11 cellular contexts compared by ENCODE assay signal in the genomic region with DNA sequence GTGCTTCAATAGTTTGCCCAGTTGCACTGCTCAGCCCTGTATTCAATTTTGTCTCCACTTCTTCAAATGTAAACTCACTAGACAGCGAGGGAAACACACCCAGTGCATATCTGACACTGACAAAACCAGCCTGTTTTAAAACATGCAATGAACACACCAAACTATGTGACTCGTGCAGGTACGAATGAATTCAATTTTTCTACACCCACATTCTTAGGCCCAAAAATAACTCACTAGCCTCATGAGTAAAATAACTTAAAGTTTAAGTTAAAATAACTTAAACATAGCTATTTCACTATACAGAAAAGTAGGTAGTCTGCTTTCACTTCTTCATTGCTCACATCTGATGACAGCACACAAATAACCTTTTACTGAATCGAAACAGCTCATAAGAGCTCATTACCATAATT. TPM values are rescaled to one million over a fixed set of nuclear protein-coding genes. Genes with fewer than 3 reads are reported as not detected.
A peak's percentile ranks its signal among the peaks of the same experiment; 100 is the strongest.
DNase-seq lines count a peak whose midpoint lies in the region; ATAC-seq and TF ChIP-seq lines count a peak whose summit lies in the region.
"Had no signal": no experiment of that assay in that cellular context is flagged by ENCODE, and none has a peak within 500 bp of the region (broad histone marks: within the 10 kb centered on the region; RNA-seq: fewer than 3 reads in every experiment).

No MANE protein-coding gene starts in this region.

- H3K27me3 Mint-ChIP-seq in naive B cell (no peaks in the 10 kb centered on the region), WTC11 (ENCODE audit: low read depth) (no peaks in the 10 kb centered on the region)
- H3K27me3 Mint-ChIP-seq: CD8-positive, alpha-beta memory T cell had no signal

- POLR2A ChIA-PET in WTC11 (lab: Charles Lee): interaction anchor here (0.5 to 1.2 kb wide), 2 partner anchors 14 to 1358 kb away, joined by 3 read pairs; no protein-coding TSS in a partner anchor

- H3K4me3 Mint-ChIP-seq in naive B cell (peak overlapping the region in 7 of 8 donors; percentile 45 to 91 (median 69)), WTC11 (no peak overlapping the region)
- H3K4me3 Mint-ChIP-seq: CD8-positive, alpha-beta memory T cell had no signal

- no peaks in the 10 kb centered on the region for H3K9me3 Mint-ChIP-seq in naive B cell
- no peaks in the 10 kb centered on the region for H3K9me3 Mint-ChIP-seq in WTC11
- H3K9me3 Mint-ChIP-seq: CD8-positive, alpha-beta memory T cell had no signal

- ATAC-seq in GM18870 (IDR thresholded peaks at IDR 0.05; ENCODE audit: unreplicated experiment) (peak; percentile 75), GM21717 (IDR thresholded peaks at IDR 0.05; ENCODE audit: unreplicated experiment) (peak; percentile 67), HG03175 (IDR thresholded peaks at IDR 0.05; ENCODE audit: unreplicated experiment) (peak; percentile 88), naive B cell (ENCODE audit: low read depth in 2 of 2) (peak; percentile 83 to 86), WTC11 (no peak)
- ATAC-seq: sciatic nerve, upper lobe of right lung had no signal

- CTCF ChIA-PET in WTC11 (lab: Charles Lee): interaction anchor here (1.0 kb wide), 1 partner anchor 10 kb away, joined by 3 read pairs; no protein-coding TSS in a partner anchor

- TF ChIP-seq CTCF in WTC11 (IDR thresholded peaks at IDR 0.05): no peak

- H3K4me1 Mint-ChIP-seq in naive B cell (peaks cover 27 to 49% (median 45%) of the 10 kb centered on the region in 3 donors), WTC11 (no peaks in the 10 kb centered on the region)

- H3K27ac Mint-ChIP-seq in naive B cell: peak overlapping the region in 5 of 6 donors; percentile 64 to 98 (median 82)
- H3K27ac Mint-ChIP-seq in WTC11: no peak overlapping the region

- peak; percentile 26 for DNase-seq in naive B cell
- no peak for DNase-seq in Kasumi-1 (lab: John Stamatoyannopoulos, UW)
- DNase-seq in foreskin melanocyte: no peak
- no peak for DNase-seq in WTC11 (ENCODE audit: low spot score)
- DNase-seq: CD8-positive, alpha-beta memory T cell; NCI-H526 treated with DMSO at 0.1 percent for 48 hours; upper lobe of right lung had no signal

- H3K36me3 Mint-ChIP-seq in naive B cell (peaks cover 7 to 25% of the 10 kb centered on the region in 2 donors), WTC11 (no peaks in the 10 kb centered on the region)

TF ChIP-seq in WTC11, 78 proteins besides CTCF, POLR2A, EP300 and RAD21 (continues in another document):
- TF ChIP-seq ZNF416 (CRISPR knock-in tag; IDR thresholded peaks at IDR 0.05): no peak
- TF ChIP-seq NFE2L1 (CRISPR knock-in tag; IDR thresholded peaks at IDR 0.05): no peak
- TF ChIP-seq, protein P1, sequence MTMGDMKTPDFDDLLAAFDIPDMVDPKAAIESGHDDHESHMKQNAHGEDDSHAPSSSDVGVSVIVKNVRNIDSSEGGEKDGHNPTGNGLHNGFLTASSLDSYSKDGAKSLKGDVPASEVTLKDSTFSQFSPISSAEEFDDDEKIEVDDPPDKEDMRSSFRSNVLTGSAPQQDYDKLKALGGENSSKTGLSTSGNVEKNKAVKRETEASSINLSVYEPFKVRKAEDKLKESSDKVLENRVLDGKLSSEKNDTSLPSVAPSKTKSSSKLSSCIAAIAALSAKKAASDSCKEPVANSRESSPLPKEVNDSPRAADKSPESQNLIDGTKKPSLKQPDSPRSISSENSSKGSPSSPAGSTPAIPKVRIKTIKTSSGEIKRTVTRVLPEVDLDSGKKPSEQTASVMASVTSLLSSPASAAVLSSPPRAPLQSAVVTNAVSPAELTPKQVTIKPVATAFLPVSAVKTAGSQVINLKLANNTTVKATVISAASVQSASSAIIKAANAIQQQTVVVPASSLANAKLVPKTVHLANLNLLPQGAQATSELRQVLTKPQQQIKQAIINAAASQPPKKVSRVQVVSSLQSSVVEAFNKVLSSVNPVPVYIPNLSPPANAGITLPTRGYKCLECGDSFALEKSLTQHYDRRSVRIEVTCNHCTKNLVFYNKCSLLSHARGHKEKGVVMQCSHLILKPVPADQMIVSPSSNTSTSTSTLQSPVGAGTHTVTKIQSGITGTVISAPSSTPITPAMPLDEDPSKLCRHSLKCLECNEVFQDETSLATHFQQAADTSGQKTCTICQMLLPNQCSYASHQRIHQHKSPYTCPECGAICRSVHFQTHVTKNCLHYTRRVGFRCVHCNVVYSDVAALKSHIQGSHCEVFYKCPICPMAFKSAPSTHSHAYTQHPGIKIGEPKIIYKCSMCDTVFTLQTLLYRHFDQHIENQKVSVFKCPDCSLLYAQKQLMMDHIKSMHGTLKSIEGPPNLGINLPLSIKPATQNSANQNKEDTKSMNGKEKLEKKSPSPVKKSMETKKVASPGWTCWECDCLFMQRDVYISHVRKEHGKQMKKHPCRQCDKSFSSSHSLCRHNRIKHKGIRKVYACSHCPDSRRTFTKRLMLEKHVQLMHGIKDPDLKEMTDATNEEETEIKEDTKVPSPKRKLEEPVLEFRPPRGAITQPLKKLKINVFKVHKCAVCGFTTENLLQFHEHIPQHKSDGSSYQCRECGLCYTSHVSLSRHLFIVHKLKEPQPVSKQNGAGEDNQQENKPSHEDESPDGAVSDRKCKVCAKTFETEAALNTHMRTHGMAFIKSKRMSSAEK (CRISPR knock-in tag; IDR thresholded peaks at IDR 0.05; ENCODE audit: borderline replicate concordance): no peak
- no peak for TF ChIP-seq NR1H2 (CRISPR knock-in tag; IDR thresholded peaks at IDR 0.05)
- TF ChIP-seq PRRX2 (CRISPR knock-in tag; IDR thresholded peaks at IDR 0.05): no peak
- no peak for TF ChIP-seq JUN (CRISPR knock-in tag; IDR thresholded peaks at IDR 0.05)
- TF ChIP-seq, protein P2, sequence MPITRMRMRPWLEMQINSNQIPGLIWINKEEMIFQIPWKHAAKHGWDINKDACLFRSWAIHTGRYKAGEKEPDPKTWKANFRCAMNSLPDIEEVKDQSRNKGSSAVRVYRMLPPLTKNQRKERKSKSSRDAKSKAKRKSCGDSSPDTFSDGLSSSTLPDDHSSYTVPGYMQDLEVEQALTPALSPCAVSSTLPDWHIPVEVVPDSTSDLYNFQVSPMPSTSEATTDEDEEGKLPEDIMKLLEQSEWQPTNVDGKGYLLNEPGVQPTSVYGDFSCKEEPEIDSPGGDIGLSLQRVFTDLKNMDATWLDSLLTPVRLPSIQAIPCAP (CRISPR knock-in tag; IDR thresholded peaks at IDR 0.05): no peak
- TF ChIP-seq HMGA2 (CRISPR knock-in tag; IDR thresholded peaks at IDR 0.05): no peak
- TF ChIP-seq JAZF1 (CRISPR knock-in tag; IDR thresholded peaks at IDR 0.05): no peak
- no peak for TF ChIP-seq SOX15 (CRISPR knock-in tag; IDR thresholded peaks at IDR 0.05)
- TF ChIP-seq, protein P3, sequence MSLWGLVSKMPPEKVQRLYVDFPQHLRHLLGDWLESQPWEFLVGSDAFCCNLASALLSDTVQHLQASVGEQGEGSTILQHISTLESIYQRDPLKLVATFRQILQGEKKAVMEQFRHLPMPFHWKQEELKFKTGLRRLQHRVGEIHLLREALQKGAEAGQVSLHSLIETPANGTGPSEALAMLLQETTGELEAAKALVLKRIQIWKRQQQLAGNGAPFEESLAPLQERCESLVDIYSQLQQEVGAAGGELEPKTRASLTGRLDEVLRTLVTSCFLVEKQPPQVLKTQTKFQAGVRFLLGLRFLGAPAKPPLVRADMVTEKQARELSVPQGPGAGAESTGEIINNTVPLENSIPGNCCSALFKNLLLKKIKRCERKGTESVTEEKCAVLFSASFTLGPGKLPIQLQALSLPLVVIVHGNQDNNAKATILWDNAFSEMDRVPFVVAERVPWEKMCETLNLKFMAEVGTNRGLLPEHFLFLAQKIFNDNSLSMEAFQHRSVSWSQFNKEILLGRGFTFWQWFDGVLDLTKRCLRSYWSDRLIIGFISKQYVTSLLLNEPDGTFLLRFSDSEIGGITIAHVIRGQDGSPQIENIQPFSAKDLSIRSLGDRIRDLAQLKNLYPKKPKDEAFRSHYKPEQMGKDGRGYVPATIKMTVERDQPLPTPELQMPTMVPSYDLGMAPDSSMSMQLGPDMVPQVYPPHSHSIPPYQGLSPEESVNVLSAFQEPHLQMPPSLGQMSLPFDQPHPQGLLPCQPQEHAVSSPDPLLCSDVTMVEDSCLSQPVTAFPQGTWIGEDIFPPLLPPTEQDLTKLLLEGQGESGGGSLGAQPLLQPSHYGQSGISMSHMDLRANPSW (CRISPR knock-in tag; conservative IDR thresholded peaks at IDR 0.05; ENCODE audit: low read depth): no peak
- TF ChIP-seq MYBL2 (CRISPR knock-in tag; IDR thresholded peaks at IDR 0.05): no peak
- TF ChIP-seq, protein P4, sequence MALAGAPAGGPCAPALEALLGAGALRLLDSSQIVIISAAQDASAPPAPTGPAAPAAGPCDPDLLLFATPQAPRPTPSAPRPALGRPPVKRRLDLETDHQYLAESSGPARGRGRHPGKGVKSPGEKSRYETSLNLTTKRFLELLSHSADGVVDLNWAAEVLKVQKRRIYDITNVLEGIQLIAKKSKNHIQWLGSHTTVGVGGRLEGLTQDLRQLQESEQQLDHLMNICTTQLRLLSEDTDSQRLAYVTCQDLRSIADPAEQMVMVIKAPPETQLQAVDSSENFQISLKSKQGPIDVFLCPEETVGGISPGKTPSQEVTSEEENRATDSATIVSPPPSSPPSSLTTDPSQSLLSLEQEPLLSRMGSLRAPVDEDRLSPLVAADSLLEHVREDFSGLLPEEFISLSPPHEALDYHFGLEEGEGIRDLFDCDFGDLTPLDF (CRISPR knock-in tag; IDR thresholded peaks at IDR 0.05): no peak
- TF ChIP-seq, protein P5, sequence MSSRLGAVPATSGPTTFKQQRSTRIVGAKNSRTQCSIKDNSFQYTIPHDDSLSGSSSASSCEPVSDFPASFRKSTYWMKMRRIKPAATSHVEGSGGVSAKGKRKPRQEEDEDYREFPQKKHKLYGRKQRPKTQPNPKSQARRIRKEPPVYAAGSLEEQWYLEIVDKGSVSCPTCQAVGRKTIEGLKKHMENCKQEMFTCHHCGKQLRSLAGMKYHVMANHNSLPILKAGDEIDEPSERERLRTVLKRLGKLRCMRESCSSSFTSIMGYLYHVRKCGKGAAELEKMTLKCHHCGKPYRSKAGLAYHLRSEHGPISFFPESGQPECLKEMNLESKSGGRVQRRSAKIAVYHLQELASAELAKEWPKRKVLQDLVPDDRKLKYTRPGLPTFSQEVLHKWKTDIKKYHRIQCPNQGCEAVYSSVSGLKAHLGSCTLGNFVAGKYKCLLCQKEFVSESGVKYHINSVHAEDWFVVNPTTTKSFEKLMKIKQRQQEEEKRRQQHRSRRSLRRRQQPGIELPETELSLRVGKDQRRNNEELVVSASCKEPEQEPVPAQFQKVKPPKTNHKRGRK (CRISPR knock-in tag; IDR thresholded peaks at IDR 0.05; ENCODE audit: borderline replicate concordance): no peak
- TF ChIP-seq NR3C1 (CRISPR knock-in tag; conservative IDR thresholded peaks at IDR 0.05; ENCODE audit: low read depth): no peak
- TF ChIP-seq FOXP1 (CRISPR knock-in tag; IDR thresholded peaks at IDR 0.05; ENCODE audit: borderline replicate concordance): no peak
- TF ChIP-seq ZNF317 (CRISPR knock-in tag; IDR thresholded peaks at IDR 0.05; ENCODE audit: borderline replicate concordance, low read depth): no peak

RNA-seq across cellular contexts. Expression of a gene that starts 21.1 kb away (rescaled TPM):
- 10 to 100 TPM in 3 of 6 donors, 1 to 10 TPM in 3; 3.4 to 14.6 (median 9.9) TPM for polyA plus RNA-seq in naive B cell (ENCODE audit: low read depth in 6 of 6)
- 4.4 to 7.0 TPM (median 6.2 TPM) in 3 replicates for total RNA-seq in WTC11 (2021)

RNA-seq across cellular contexts. Expression of a gene that starts 21.3 kb away (rescaled TPM):
- 10 to 100 TPM; 33.6 to 46.4 (median 38.8) TPM for polyA plus RNA-seq in naive B cell (ENCODE audit: low read depth in 6 of 6)
- 9.1 to 9.7 TPM (median 9.5 TPM) in 3 replicates for total RNA-seq in WTC11 (2021)
